9 cellular contexts compared by ENCODE assay signal in genomic region chrX:70432936-70433847, GRCh38. TPM values are rescaled to one million over a fixed set of nuclear protein-coding genes. Genes with fewer than 3 reads are reported as not detected.
DNase-seq lines count a peak whose midpoint lies in the region; ATAC-seq and TF ChIP-seq lines count a peak whose summit lies in the region.
"Had no signal": no experiment of that assay in that cellular context is flagged by ENCODE, and none has a peak within 500 bp of the region (broad histone marks: within the 10 kb centered on the region; RNA-seq: fewer than 3 reads in every experiment).

No MANE protein-coding gene starts in this region.

- ATAC-seq in HG03280 (IDR thresholded peaks at IDR 0.05; ENCODE audit: unreplicated experiment), result no peak

- peak overlapping the region; percentile 78 for H3K4me3 ChIP-seq in SK-N-MC
- H3K4me3 ChIP-seq in fibroblast of mammary gland (ENCODE audit: control insufficient read depth, low read depth, low read length), result peak overlapping the region; percentile 76
- peak overlapping the region in 7 of 8 donors; percentile 47 to 80 (median 53) for H3K4me3 ChIP-seq in spleen

- no peak for TF ChIP-seq POLR2A in spleen (IDR thresholded peaks at IDR 0.05)

- DNase-seq in NOMO-1 treated with DMSO at 0.1 percent for 48 hours (lab: John Stamatoyannopoulos, UW; ENCODE audit: unreplicated experiment) (peak; percentile 34), NOMO-1 treated with dmso at 0.1 percent for 144 hours (lab: John Stamatoyannopoulos, UW; ENCODE audit: unreplicated experiment) (no peak), SK-N-MC (ENCODE audit: low read depth, low spot score) (no peak), fibroblast of mammary gland (ENCODE audit: low read depth) (no peak), spleen (no peak), UCSD-AML1 (lab: John Stamatoyannopoulos, UW; ENCODE audit: unreplicated experiment) (no peak), GF-D8 (lab: John Stamatoyannopoulos, UW) (no peak)

- H3K9me3 ChIP-seq in SK-N-MC (ENCODE audit: low read depth, low read length) (no peaks in the 10 kb centered on the region), spleen (no peaks in the 10 kb centered on the region)

- TF ChIP-seq CTCF in fibroblast of mammary gland (conservative IDR thresholded peaks at IDR 0.05; ENCODE audit: control insufficient read depth, insufficient read depth, low read depth, low read length), result no peak
- no peak for TF ChIP-seq CTCF in spleen (IDR thresholded peaks at IDR 0.05 in 8 of 11, conservative IDR thresholded peaks at IDR 0.05 in 3 of 11)

- intact Hi-C loops in spleen (cut with DNase I; ENCODE audit: low total_unique reads), result loop anchor here (5.0 kb wide), 1 partner anchor 236 kb away; no protein-coding TSS in a partner anchor

- H3K4me1 ChIP-seq in spleen, result peaks cover 0 to 20% (median 9%) of the 10 kb centered on the region in 6 donors

- H3K36me3 ChIP-seq in SK-N-MC (ENCODE audit: insufficient read depth, low read length) (no peaks in the 10 kb centered on the region), spleen (no peaks in the 10 kb centered on the region)

- H3K27me3 ChIP-seq in spleen (replicated peaks in 1 of 7), result peaks cover 0 to 24% (median 0%) of the 10 kb centered on the region in 7 donors

- H3K9ac ChIP-seq in SK-N-MC (ENCODE audit: insufficient read length), result no peak overlapping the region

- no peak overlapping the region for H3K27ac ChIP-seq in SK-N-MC
- peak overlapping the region in 5 of 8 donors; percentile 74 to 87 (median 81) for H3K27ac ChIP-seq in spleen

- 52 to 71% (median 59%) methylated on average over 11 to 15 of the region's 15 CpGs for WGBS in spleen, 5 donors

RNA-seq across cellular contexts. Expression of gene GDPD2, which starts 10.1 kb away (rescaled TPM):
- 100 to 1,000 TPM in 1 of 7 donors, 10 to 100 TPM in 6; 37.0 to 103 (median 68.6) TPM for total RNA-seq in spleen
- polyA plus RNA-seq in spleen, result 10 to 100 TPM in 2 of 3 donors, 1 to 10 TPM in 1; 2.4 to 82.5 (median 25.1) TPM
- total RNA-seq: LHCN-M2 had no signal

RNA-seq across cellular contexts. Expression of gene DLG3, which starts 11.4 kb away (rescaled TPM):
- total RNA-seq in spleen, result 10 to 100 TPM; 27.9 to 46.3 (median 39.7) TPM
- 1 to 10 TPM; 2.7 to 6.2 (median 4.3) TPM for polyA plus RNA-seq in spleen
